21 cellular contexts compared by ENCODE assay signal in the genomic region with DNA sequence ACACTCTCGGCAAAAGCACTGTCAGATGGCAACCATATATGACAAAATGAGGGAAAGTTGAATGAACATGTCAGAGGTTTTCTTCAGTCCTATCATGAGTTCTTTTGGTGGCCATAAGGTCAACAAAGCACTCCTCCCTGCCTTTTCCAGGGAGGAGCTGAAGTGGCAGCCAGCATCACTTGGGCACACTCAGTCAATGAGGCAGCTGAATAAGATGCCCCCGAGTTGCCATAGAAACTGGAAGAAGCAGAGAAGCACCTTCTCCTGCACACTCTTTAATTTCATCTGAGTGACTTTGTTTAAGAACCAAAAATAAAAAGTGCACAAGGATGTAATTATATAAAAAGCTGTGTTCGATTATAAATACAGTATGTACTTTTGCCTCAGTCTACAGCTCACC. TPM values are rescaled to one million over a fixed set of nuclear protein-coding genes. Genes with fewer than 3 reads are reported as not detected.
DNase-seq lines count a peak whose midpoint lies in the region; ATAC-seq and TF ChIP-seq lines count a peak whose summit lies in the region.
"Had no signal": no experiment of that assay in that cellular context is flagged by ENCODE, and none has a peak within 500 bp of the region (broad histone marks: within the 10 kb centered on the region; RNA-seq: fewer than 3 reads in every experiment).

No MANE protein-coding gene starts in this region.

- ATAC-seq in PC-3 (no peak), SK-N-SH treated with all-trans-retinoic acid at 6 μM for 48 hours (peak; percentile 40; the same call in 2 of the 3 replicates), GM21737 (IDR thresholded peaks at IDR 0.05; ENCODE audit: unreplicated experiment) (no peak)
- ATAC-seq: GM12878, GM23338 had no signal

- DNase-seq in PC-3 (no peak), GF-D8 (lab: John Stamatoyannopoulos, UW) (no peak), EL (no peak)
- DNase-seq: COR-L47, GDM1, Kasumi-1, MM.1S, NCI-H1092, NCI-H146, NCI-H2029 treated with DMSO at 0.1 percent for 48 hours, NCI-H510A treated with DMSO at 0.1 percent for 48 hours, NCI-H82, OCI-M1, SIG-M5 had no signal

- H2AFZ ChIP-seq in PC-3 (ENCODE audit: low read length) = 0 out of 2 replicates have a peak overlapping the region, but pooled peaks have one; percentile 12
- H2AFZ ChIP-seq: GM23338 had no signal

- CTCF ChIA-PET in PC-3 (lab: Charles Lee) = no interaction called here

- H3K4me2 ChIP-seq in PC-3 (ENCODE audit: low read length) (peak overlapping the region; percentile 76), skeletal muscle satellite cell (ENCODE audit: low read length) (peak overlapping the region; percentile 66)
- H3K4me2 ChIP-seq: GM23338 had no signal

- H3F3A ChIP-seq in PC-3 (ENCODE audit: low read length, unreplicated experiment) = no peaks in the 10 kb centered on the region

- no peaks in the 10 kb centered on the region for H4K20me1 ChIP-seq in PC-3 (ENCODE audit: low read length)

- intact Hi-C loops in PC-3 (cut with micrococcal nuclease) = no loop called here

- H3K4me1 ChIP-seq in PC-3 (ENCODE audit: insufficient read depth, low read length) (peaks cover 23% of the 10 kb centered on the region), skeletal muscle satellite cell (ENCODE audit: control insufficient read depth, insufficient read depth, low read length) (peaks cover 32% of the 10 kb centered on the region)

- no TSS peak for BruUV-seq in PC-3 (replicated peaks; lab: Mats Ljungman, UMichigan)

- peak overlapping the region; percentile 36; the same call in 1 of the 2 replicates for H3K4me3 ChIP-seq in PC-3 (ENCODE audit: low read length)
- H3K4me3 ChIP-seq in skeletal muscle satellite cell (ENCODE audit: low read length) = no peak overlapping the region
- H3K4me3 ChIP-seq: GM12878, GM23338 had no signal

- H3K9ac ChIP-seq in PC-3 (ENCODE audit: low read length) (no peak overlapping the region), skeletal muscle satellite cell (ENCODE audit: low read depth, low read length) (no peak overlapping the region)

- no peaks in the 10 kb centered on the region for H3K27me3 ChIP-seq in PC-3 (ENCODE audit: low read length)
- no peaks in the 10 kb centered on the region for H3K27me3 ChIP-seq in layer of hippocampus (ENCODE audit: control insufficient read depth, insufficient read depth, low read length)
- no peaks in the 10 kb centered on the region for H3K27me3 ChIP-seq in skeletal muscle satellite cell (ENCODE audit: control insufficient read depth, insufficient read depth, low read length)

- H3K9me3 ChIP-seq in PC-3 (ENCODE audit: low read length) (no peaks in the 10 kb centered on the region), skeletal muscle satellite cell (replicated peaks; ENCODE audit: low read length) (no peaks in the 10 kb centered on the region)

- H3K36me3 ChIP-seq in PC-3 (ENCODE audit: low read depth, low read length) (no peaks in the 10 kb centered on the region), skeletal muscle satellite cell (ENCODE audit: insufficient read depth, low read length) (no peaks in the 10 kb centered on the region)

- no peak for TF ChIP-seq CTCF in PC-3 (conservative IDR thresholded peaks at IDR 0.05; ENCODE audit: low read depth, low read length)

- H3K9me2 ChIP-seq in PC-3 (replicated peaks; ENCODE audit: low read length) = no peaks in the 10 kb centered on the region

- POLR2A ChIA-PET in PC-3 (lab: Charles Lee; ENCODE audit: unreplicated experiment) = interaction anchor here (0.5 kb wide), 1 partner anchor 15 kb away, joined by 3 read pairs; no protein-coding TSS in a partner anchor

- H3K27ac ChIP-seq in PC-3 (ENCODE audit: low read length) (no peak overlapping the region), layer of hippocampus (ENCODE audit: low read depth, low read length) (peak overlapping the region; percentile 35)

- H3K79me2 ChIP-seq in PC-3 (ENCODE audit: low read length) = no peaks in the 10 kb centered on the region

TF ChIP-seq in SK-N-SH treated with all-trans-retinoic acid at 6 μM for 48 hours, 23 proteins besides CTCF, POLR2A, EP300 and RAD21:
- TF ChIP-seq POU6F1 (CRISPR knock-in tag; IDR thresholded peaks at IDR 0.05; ENCODE audit: borderline replicate concordance, low read depth) = no peak
- TF ChIP-seq ZFP30 (CRISPR knock-in tag; IDR thresholded peaks at IDR 0.05) = no peak
- TF ChIP-seq TCF4 (CRISPR knock-in tag; IDR thresholded peaks at IDR 0.05; ENCODE audit: borderline replicate concordance) = no peak
- TF ChIP-seq CSRNP3 (CRISPR knock-in tag; IDR thresholded peaks at IDR 0.05) = no peak
- TF ChIP-seq ESRRG (CRISPR knock-in tag; IDR thresholded peaks at IDR 0.05) = no peak
- no peak for TF ChIP-seq OSR1 (CRISPR knock-in tag; IDR thresholded peaks at IDR 0.05)

RNA-seq across cellular contexts. Expression of gene KCNJ2, which starts 15.9 kb away (rescaled TPM):
- total RNA-seq in PC-3 (2014; rRNA removed) = 0.36 TPM in 1 of 2 replicates, not detected in the other
- 0.76 and 1.7 TPM in 2 replicates for total RNA-seq in skeletal muscle satellite cell (2012; rRNA removed)
- total RNA-seq: B cell had no signal
